8 cellular contexts compared by ENCODE assay signal in genomic region chr11:61828379-61828628, GRCh38. TPM values are rescaled to one million over a fixed set of nuclear protein-coding genes. Genes with fewer than 3 reads are reported as not detected.
DNase-seq lines count a peak whose midpoint lies in the region; ATAC-seq lines count a peak whose summit lies in the region.

No MANE protein-coding gene starts in this region.

- peak overlapping the region; percentile 88 for H3K4me3 ChIP-seq in iPS-20b (ENCODE audit: low read length)

- DNase-seq in T-helper 2 cell treated with Interferon-gamma antibody and Interleukin-4, amounts not matched to agents 5 μg/mL and 100 μg/mL, for 36 hours (ENCODE audit: low spot score): no peak
- DNase-seq in T-helper 2 cell (no peak), medulla oblongata (ENCODE audit: extremely low spot score) (no peak)
- DNase-seq in activated CD8-positive, alpha-beta T cell treated with anti-CD3 and anti-CD28 coated beads, Interleukin-2, amount 10 ng/mL, durations not matched to agents 7 days and 5 days: no peak
- DNase-seq in stimulated activated CD4-positive, alpha-beta T cell treated with anti-CD3 and anti-CD28 coated beads, Interleukin-15, amount 100 ng/mL, for 24 hours: no peak

- H3K27me3 ChIP-seq in iPS-20b (ENCODE audit: insufficient read depth, low read length): no peaks in the 10 kb centered on the region

- H3K9me3 ChIP-seq in iPS-20b (ENCODE audit: insufficient read depth, low read depth, low read length): no peaks in the 10 kb centered on the region

- peak overlapping the region; percentile 91 for H3K4me3 Mint-ChIP-seq in T-helper 2 cell treated with Interferon-gamma antibody and Interleukin-4, amounts not matched to agents 5 μg/mL and 100 μg/mL, for 36 hours
- peak overlapping the region; percentile 89 for H3K4me3 Mint-ChIP-seq in activated CD8-positive, alpha-beta T cell treated with anti-CD3 and anti-CD28 coated beads, Interleukin-2, amount 10 ng/mL, durations not matched to agents 7 days and 5 days

- H3K4me1 Mint-ChIP-seq in T-helper 2 cell treated with Interferon-gamma antibody and Interleukin-4, amounts not matched to agents 5 μg/mL and 100 μg/mL, for 36 hours (ENCODE audit: low read depth): peaks cover 51% of the 10 kb centered on the region
- peaks cover 52% of the 10 kb centered on the region for H3K4me1 Mint-ChIP-seq in activated CD8-positive, alpha-beta T cell treated with anti-CD3 and anti-CD28 coated beads, Interleukin-2, amount 10 ng/mL, durations not matched to agents 7 days and 5 days (ENCODE audit: low read depth)

- peaks cover 28% of the 10 kb centered on the region for H3K36me3 Mint-ChIP-seq in T-helper 2 cell treated with Interferon-gamma antibody and Interleukin-4, amounts not matched to agents 5 μg/mL and 100 μg/mL, for 36 hours (ENCODE audit: low read depth)
- H3K36me3 Mint-ChIP-seq in activated CD8-positive, alpha-beta T cell treated with anti-CD3 and anti-CD28 coated beads, Interleukin-2, amount 10 ng/mL, durations not matched to agents 7 days and 5 days (ENCODE audit: low read depth): peaks cover 58% of the 10 kb centered on the region

- no peaks in the 10 kb centered on the region for H3K9me3 Mint-ChIP-seq in T-helper 2 cell treated with Interferon-gamma antibody and Interleukin-4, amounts not matched to agents 5 μg/mL and 100 μg/mL, for 36 hours
- no peaks in the 10 kb centered on the region for H3K9me3 Mint-ChIP-seq in activated CD8-positive, alpha-beta T cell treated with anti-CD3 and anti-CD28 coated beads, Interleukin-2, amount 10 ng/mL, durations not matched to agents 7 days and 5 days (ENCODE audit: insufficient read depth)

- no peaks in the 10 kb centered on the region for H3K27me3 Mint-ChIP-seq in T-helper 2 cell treated with Interferon-gamma antibody and Interleukin-4, amounts not matched to agents 5 μg/mL and 100 μg/mL, for 36 hours (ENCODE audit: low read depth)
- peaks cover 2% of the 10 kb centered on the region for H3K27me3 Mint-ChIP-seq in activated CD8-positive, alpha-beta T cell treated with anti-CD3 and anti-CD28 coated beads, Interleukin-2, amount 10 ng/mL, durations not matched to agents 7 days and 5 days (ENCODE audit: low read depth)

- ATAC-seq in activated CD8-positive, alpha-beta T cell treated with anti-CD3 and anti-CD28 coated beads, Interleukin-2, amount 10 ng/mL, durations not matched to agents 7 days and 5 days: no peak
- no peak for ATAC-seq in HG03039 (IDR thresholded peaks at IDR 0.05; ENCODE audit: unreplicated experiment)

- H3K36me3 ChIP-seq in iPS-20b (ENCODE audit: insufficient read depth, low read depth, low read length): peaks cover 30% of the 10 kb centered on the region; the same call in 1 of the 2 replicates

- CTCF ChIA-PET in activated CD8-positive, alpha-beta T cell treated with anti-CD3 and anti-CD28 coated beads, Interleukin-2, amount 10 ng/mL, durations not matched to agents 7 days and 5 days (lab: Charles Lee): interaction anchor here (1.0 to 4.9 kb wide), 8 partner anchors 9 to 42 kb away, joined by 3 to 53 read pairs (median 4); partner anchors contain the start of genes FADS1 and FEN1

- H3K27ac Mint-ChIP-seq in T-helper 2 cell treated with Interferon-gamma antibody and Interleukin-4, amounts not matched to agents 5 μg/mL and 100 μg/mL, for 36 hours: peak overlapping the region; percentile 96
- peak overlapping the region; percentile 93 for H3K27ac Mint-ChIP-seq in activated CD8-positive, alpha-beta T cell treated with anti-CD3 and anti-CD28 coated beads, Interleukin-2, amount 10 ng/mL, durations not matched to agents 7 days and 5 days

- H3K4me1 ChIP-seq in iPS-20b (ENCODE audit: insufficient read depth, low read length): peaks cover 20% of the 10 kb centered on the region

- peak overlapping the region; percentile 98 for H3K9ac ChIP-seq in iPS-20b (ENCODE audit: low read depth, low read length)

- POLR2A ChIA-PET in activated CD8-positive, alpha-beta T cell treated with anti-CD3 and anti-CD28 coated beads, Interleukin-2, amount 10 ng/mL, durations not matched to agents 7 days and 5 days (lab: Charles Lee): interaction anchor here (1.0 to 4.8 kb wide), 9 partner anchors 11 to 273 kb away, joined by 3 to 48 read pairs (median 6); partner anchors contain the start of genes FADS1, FEN1 and TMEM258

- H3K27ac ChIP-seq in iPS-20b (ENCODE audit: low read length) (peak overlapping the region; percentile 93), temporal lobe (ENCODE audit: low read depth, low read length) (peak overlapping the region; percentile 70)

RNA-seq across cellular contexts. Expression of gene FADS2, which starts 0.2 kb away (rescaled TPM):
- total RNA-seq in activated CD8-positive, alpha-beta T cell treated with anti-CD3 and anti-CD28 coated beads, Interleukin-2, amount 10 ng/mL, durations not matched to agents 7 days and 5 days: 100 to 1,000 TPM; 395 to 416 TPM
- total RNA-seq in temporal lobe: 93.2 TPM

RNA-seq across cellular contexts. Expression of gene FADS1, which starts 11.5 kb away (rescaled TPM):
- 10 to 100 TPM; 84.1 to 92.8 TPM for total RNA-seq in activated CD8-positive, alpha-beta T cell treated with anti-CD3 and anti-CD28 coated beads, Interleukin-2, amount 10 ng/mL, durations not matched to agents 7 days and 5 days
- 50.4 TPM for total RNA-seq in temporal lobe

RNA-seq across cellular contexts. Expression of gene FEN1, which starts 35.6 kb away (rescaled TPM):
- 100 to 1,000 TPM; 146 TPM for total RNA-seq in activated CD8-positive, alpha-beta T cell treated with anti-CD3 and anti-CD28 coated beads, Interleukin-2, amount 10 ng/mL, durations not matched to agents 7 days and 5 days
- total RNA-seq in temporal lobe: 10.6 TPM

RNA-seq across cellular contexts. Expression of gene TMEM258, which starts 35.9 kb away (rescaled TPM):
- total RNA-seq in activated CD8-positive, alpha-beta T cell treated with anti-CD3 and anti-CD28 coated beads, Interleukin-2, amount 10 ng/mL, durations not matched to agents 7 days and 5 days: 100 to 1,000 TPM; 154 to 163 TPM
- 17.2 TPM for total RNA-seq in temporal lobe

Comparison
In these comparisons a context has a peak if more than half of its experiments do, and no peak if none do; other contexts are left out.
1. RNA of gene FEN1, which starts 35.6 kb away (total RNA-seq): 146 TPM in activated CD8-positive, alpha-beta T cell treated with anti-CD3 and anti-CD28 coated beads, Interleukin-2, amount 10 ng/mL, durations not matched to agents 7 days and 5 days; 10.6 TPM in temporal lobe (single experiment); every median in the first group is over 10 times any median in the second.